Comparison of ENCODE assay signal across 8 cellular contexts in genomic region chr21:15483138-15483780, GRCh38.
DNase-seq lines count a peak whose midpoint lies in the region; ATAC-seq and TF ChIP-seq lines count a peak whose summit lies in the region.

No MANE protein-coding gene starts in this region.

- no peaks in the 10 kb centered on the region for H3K36me3 ChIP-seq in kidney epithelial cell (ENCODE audit: control insufficient read depth, insufficient read depth, low read length)

- peak; percentile 92 for ATAC-seq in GM18873 (IDR thresholded peaks at IDR 0.05; ENCODE audit: low FRiP score, unreplicated experiment)
- peak; percentile 96 for ATAC-seq in HG03097 (IDR thresholded peaks at IDR 0.05; ENCODE audit: low FRiP score, unreplicated experiment)

- no peak overlapping the region for H3K4me3 ChIP-seq in kidney epithelial cell (ENCODE audit: low read depth, low read length)

- H3K27ac ChIP-seq in caudate nucleus (ENCODE audit: low read depth, low read length), result no peak overlapping the region

- peak; percentile 86 for TF ChIP-seq CTCF in kidney epithelial cell (IDR thresholded peaks at IDR 0.05; ENCODE audit: insufficient read depth, low read length, poor library complexity, severe bottlenecking)

- DNase-seq in AML-193 (lab: John Stamatoyannopoulos, UW), result peak; percentile 61 to 73
- peak; percentile 35 for DNase-seq in NCI-H2171 treated with DMSO at 0.1 percent for 48 hours (lab: John Stamatoyannopoulos, UW)
- peak; percentile 39 to 60 (median 50) for DNase-seq in activated CD4-positive, CD25-positive, alpha-beta regulatory T cell (lab: John Stamatoyannopoulos, UW)
- DNase-seq in caudate nucleus (lab: John Stamatoyannopoulos, UW), result peak in 60 of 61 donors; percentile 29 to 93 (median 75)
- peak; percentile 56 for DNase-seq in kidney epithelial cell (ENCODE audit: low read depth)
- peak; percentile 82 to 84 for DNase-seq in stimulated activated CD4-positive, alpha-beta T cell treated with anti-CD3 and anti-CD28 coated beads, Interleukin-2, amount 100 ng/mL, for 24 hours

- H3K27me3 ChIP-seq in kidney epithelial cell (ENCODE audit: control insufficient read depth, insufficient read depth, low read length), result no peaks in the 10 kb centered on the region
